In the genomic region with DNA sequence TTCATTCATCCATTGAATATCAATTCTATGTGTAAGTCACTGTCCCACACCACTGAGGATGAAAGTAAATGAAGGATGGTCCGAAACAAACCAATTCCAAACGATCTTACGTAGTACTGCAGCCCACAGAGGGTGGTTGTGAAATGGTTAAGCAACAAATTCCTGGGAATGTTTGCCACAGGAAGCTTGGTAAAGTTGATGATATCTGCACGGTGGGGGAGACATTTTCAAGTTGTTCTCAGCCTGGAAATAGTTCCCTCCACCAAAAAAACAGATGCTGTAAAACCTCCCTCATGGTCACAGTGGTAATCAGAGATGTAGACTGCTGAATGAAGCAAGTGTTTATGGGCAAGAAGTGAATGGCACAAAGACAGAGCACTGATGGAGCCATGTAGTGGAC, we compare ENCODE assay signal across 24 cellular contexts. TPM values are rescaled to one million over a fixed set of nuclear protein-coding genes. Genes with fewer than 3 reads are reported as not detected.
DNase-seq lines count a peak whose midpoint lies in the region; ATAC-seq and TF ChIP-seq lines count a peak whose summit lies in the region.
"Had no signal": no experiment of that assay in that cellular context is flagged by ENCODE, and none has a peak within 500 bp of the region (broad histone marks: within the 10 kb centered on the region; RNA-seq: fewer than 3 reads in every experiment).

No MANE protein-coding gene starts in this region.

- no peak overlapping the region for H4K91ac ChIP-seq in neuronal stem cell (ENCODE audit: low read depth, low read length, poor library complexity)

- DNase-seq in GM23248 (peak; percentile 17), SK-N-MC (ENCODE audit: low read depth, low spot score) (no peak), fibroblast of gingiva (ENCODE audit: low read depth) (peak; percentile 37), non-pigmented ciliary epithelial cell (ENCODE audit: low read depth) (peak; percentile 43), prostate gland (ENCODE audit: low spot score) (no peak), neuronal stem cell (ENCODE audit: low spot score) (no peak)
- DNase-seq in stimulated activated CD4-positive, alpha-beta T cell treated with anti-CD3 and anti-CD28 coated beads, Interleukin-4, amount 100 ng/mL, for 1 hour: no peak
- DNase-seq: activated B cell treated with CpG ODN at 0.5 μM for 24 hours; activated CD4-positive, alpha-beta memory T cell treated with anti-CD3 and anti-CD28 coated beads, Interleukin-2, amount 10 ng/mL, durations not matched to agents 7 days and 5 days; activated naive CD4-positive, alpha-beta T cell treated with Interleukin-2 at 50 U/mL for 16 hours; activated T-cell treated with anti-CD3 and anti-CD28 coated beads for 4 hours; aorta; CD8-positive, alpha-beta T cell; effector memory CD8-positive, alpha-beta T cell; H7; NCI-H1436; NCI-H526; small intestine; stimulated activated CD4-positive, alpha-beta T cell treated with anti-CD3 and anti-CD28 coated beads, Interleukin-2, amount 100 ng/mL, for 48 hours; stimulated activated naive CD8-positive, alpha-beta T cell treated with anti-CD3 and anti-CD28 coated beads, Interleukin-15, Interleukin-2, amounts not matched to agents 100 U/mL and 50 U/mL, for 24 hours; T-helper 9 cell had no signal

- H3K4me1 ChIP-seq in GM23248 (ENCODE audit: insufficient read depth) (peaks cover 23% of the 10 kb centered on the region), prostate gland (replicated peaks) (no peaks in the 10 kb centered on the region), neuronal stem cell (ENCODE audit: control insufficient read depth in 2 of 2, insufficient read depth in 1 of 2, low read depth in 1 of 2, low read length in 2 of 2) (peaks cover 0 to 3% of the 10 kb centered on the region in 2 donors)
- H3K4me1 ChIP-seq: tibial nerve had no signal

- H3F3A ChIP-seq in GM23248 (ENCODE audit: insufficient read depth): peaks cover 19% of the 10 kb centered on the region; the same call in 1 of the 2 replicates

- H2BK15ac ChIP-seq in neuronal stem cell (ENCODE audit: low read length): no peak overlapping the region

- H3K27me3 ChIP-seq in GM23248 (replicated peaks; ENCODE audit: insufficient read depth) (no peaks in the 10 kb centered on the region), prostate gland (replicated peaks; ENCODE audit: insufficient read depth) (no peaks in the 10 kb centered on the region), neuronal stem cell (ENCODE audit: control insufficient read depth in 3 of 3, insufficient read depth in 3 of 3, low read depth in 1 of 3, low read length in 3 of 3) (peaks cover 0 to 3% (median 0%) of the 10 kb centered on the region in 3 experiments)
- H3K27me3 ChIP-seq: tibial nerve had no signal

- H3K4me3 ChIP-seq in GM23248 (no peak overlapping the region), SK-N-MC (peak overlapping the region; percentile 18; the same call in 1 of the 2 replicates), prostate gland (no peak overlapping the region), neuronal stem cell (ENCODE audit: low read length in 2 of 2) (no peak overlapping the region)
- H3K4me3 ChIP-seq: tibial nerve had no signal

- in situ Hi-C loops in GM23248 (cut with MboI): no loop called here

- no peaks in the 10 kb centered on the region for H3K9me3 ChIP-seq in GM23248 (ENCODE audit: low read depth)
- no peaks in the 10 kb centered on the region for H3K9me3 ChIP-seq in SK-N-MC (ENCODE audit: low read depth, low read length)
- H3K9me3 ChIP-seq in prostate gland: no peaks in the 10 kb centered on the region
- no peaks in the 10 kb centered on the region for H3K9me3 ChIP-seq in neuronal stem cell (replicated peaks in 1 of 2; ENCODE audit: control insufficient read depth in 2 of 2, insufficient read depth in 1 of 2, low read depth in 1 of 2, low read length in 2 of 2)

- no peak overlapping the region for H2AK5ac ChIP-seq in neuronal stem cell (ENCODE audit: low read depth, low read length)

- H2BK12ac ChIP-seq in neuronal stem cell (ENCODE audit: low read length): no peak overlapping the region

- 58 to 63% methylated on average over 4 of the region's 4 CpGs for WGBS in GM23248 (ENCODE audit: low coverage in 1 of 2, low lambda C conversion rate in 2 of 2, missing lambda C conversion rate in 2 of 2), 2 experiments
- 55% methylated on average over 4 of the region's 4 CpGs for WGBS in prostate gland
- WGBS in neuronal stem cell (ENCODE audit: extremely low coverage in 2 of 2, insufficient read length in 2 of 2, insufficient replicate concordance in 1 of 2), 2 donors: no CpG with 5 or more reads among the region's 4 CpGs

- intact Hi-C loops in prostate gland (cut with DNase I): no loop called here

- H3K79me1 ChIP-seq in neuronal stem cell (ENCODE audit: low read depth, low read length): no peaks in the 10 kb centered on the region

- no peak for TF ChIP-seq POLR2A in prostate gland (IDR thresholded peaks at IDR 0.05)

- H3K18ac ChIP-seq in neuronal stem cell (ENCODE audit: low read length): no peak overlapping the region

- no peaks in the 10 kb centered on the region for H4K20me1 ChIP-seq in GM23248 (ENCODE audit: insufficient read depth)

- H3K9ac ChIP-seq in GM23248: no peak overlapping the region
- no peak overlapping the region for H3K9ac ChIP-seq in SK-N-MC (ENCODE audit: insufficient read length)
- no peak overlapping the region for H3K9ac ChIP-seq in neuronal stem cell (ENCODE audit: low read depth, low read length, poor library complexity)

- no peaks in the 10 kb centered on the region for H3K36me3 ChIP-seq in GM23248 (ENCODE audit: low read depth)
- H3K36me3 ChIP-seq in SK-N-MC (ENCODE audit: insufficient read depth, low read length): no peaks in the 10 kb centered on the region
- H3K36me3 ChIP-seq in prostate gland: no peaks in the 10 kb centered on the region
- H3K36me3 ChIP-seq in neuronal stem cell (replicated peaks in 1 of 2; ENCODE audit: control insufficient read depth in 2 of 2, insufficient read depth in 2 of 2, low read length in 2 of 2): no peaks in the 10 kb centered on the region
- H3K36me3 ChIP-seq: tibial nerve had no signal

- no peak overlapping the region for H3K23ac ChIP-seq in neuronal stem cell (ENCODE audit: low read depth, low read length, poor library complexity)

- no peaks in the 10 kb centered on the region for H3K79me2 ChIP-seq in GM23248 (ENCODE audit: insufficient read depth)

- no peak overlapping the region for H2BK120ac ChIP-seq in neuronal stem cell (ENCODE audit: low read depth, low read length)

- H3K4ac ChIP-seq in neuronal stem cell (ENCODE audit: low read length): no peak overlapping the region

- H3K9me2 ChIP-seq in GM23248 (ENCODE audit: insufficient read depth): no peaks in the 10 kb centered on the region

- no peak for TF ChIP-seq CTCF in prostate gland (IDR thresholded peaks at IDR 0.05)

- no peak overlapping the region for H4K8ac ChIP-seq in neuronal stem cell (ENCODE audit: low read depth, low read length)

- H3K14ac ChIP-seq in neuronal stem cell (ENCODE audit: low read length): no peak overlapping the region

- no peak for ATAC-seq in HG03439 (IDR thresholded peaks at IDR 0.05; ENCODE audit: unreplicated experiment)
- ATAC-seq: CD8-positive, alpha-beta T cell; effector memory CD8-positive, alpha-beta T cell; natural killer cell treated with Interleukin-12 subunit alpha and Interleukin-12 subunit beta and Interleukin-15 and Interleukin-18, amount 100 ng/mL, for 72 hours; stimulated activated naive CD8-positive, alpha-beta T cell treated with anti-CD3 and anti-CD28 coated beads, Interleukin-15, Interleukin-2, amounts not matched to agents 100 U/mL and 50 U/mL, for 24 hours had no signal

- no peak overlapping the region for H2BK5ac ChIP-seq in neuronal stem cell (ENCODE audit: low read length)

- no peak overlapping the region for H2AFZ ChIP-seq in GM23248
- H2AFZ ChIP-seq in neuronal stem cell (ENCODE audit: low read length): no peak overlapping the region

- no peak overlapping the region for H3K4me2 ChIP-seq in GM23248 (ENCODE audit: unreplicated experiment)
- H3K4me2 ChIP-seq in neuronal stem cell (ENCODE audit: insufficient read depth, low read length, poor library complexity, severe bottlenecking): no peak overlapping the region

- H3K27ac ChIP-seq in GM23248 (no peak overlapping the region), SK-N-MC (peak overlapping the region; percentile 97), prostate gland (no peak overlapping the region), neuronal stem cell (replicated peaks; ENCODE audit: low read length) (no peak overlapping the region)
- H3K27ac ChIP-seq: tibial nerve had no signal

RNA-seq across cellular contexts. Expression of gene BNC1, which starts 35.9 kb away (rescaled TPM):
- total RNA-seq in GM23248 (2014; rRNA removed; shearing (Covaris generic)): 7.5 and 8.7 TPM in 2 replicates
- polyA plus RNA-seq in GM23248 (2016; fragmentation: Nextera tagmentation; extraction: Ambion mirVana): 4.1 and 4.3 TPM in 2 replicates
- total RNA-seq in prostate gland: 10 to 100 TPM in 1 of 2 donors, under 1 TPM in 1; 0.27 to 11.0 TPM
- polyA plus RNA-seq in neuronal stem cell (2013, experiment 1 of 2): 0.01 TPM
- 0.03 TPM for polyA plus RNA-seq in neuronal stem cell (2013, experiment 2 of 2)
- total RNA-seq: activated B cell treated with CpG ODN at 0.5 μM for 24 hours; activated CD4-positive, alpha-beta memory T cell treated with anti-CD3 and anti-CD28 coated beads, Interleukin-2, amount 10 ng/mL, durations not matched to agents 7 days and 5 days; CD8-positive, alpha-beta T cell; natural killer cell treated with Interleukin-12 subunit alpha and Interleukin-12 subunit beta and Interleukin-15 and Interleukin-18, amount 100 ng/mL, for 72 hours had no signal
- polyA plus RNA-seq: aorta had no signal

Comparison
In these comparisons a context has a peak if more than half of its experiments do, and no peak if none do; other contexts are left out.
1. DNase-seq: peak in GM23248 (single experiment), fibroblast of gingiva (single experiment) and non-pigmented ciliary epithelial cell (single experiment); none in SK-N-MC (single experiment), prostate gland (single experiment), neuronal stem cell (single experiment) and stimulated activated CD4-positive, alpha-beta T cell treated with anti-CD3 and anti-CD28 coated beads, Interleukin-4, amount 100 ng/mL, for 1 hour (single experiment).